19 cellular contexts compared by ENCODE assay signal in the genomic region with DNA sequence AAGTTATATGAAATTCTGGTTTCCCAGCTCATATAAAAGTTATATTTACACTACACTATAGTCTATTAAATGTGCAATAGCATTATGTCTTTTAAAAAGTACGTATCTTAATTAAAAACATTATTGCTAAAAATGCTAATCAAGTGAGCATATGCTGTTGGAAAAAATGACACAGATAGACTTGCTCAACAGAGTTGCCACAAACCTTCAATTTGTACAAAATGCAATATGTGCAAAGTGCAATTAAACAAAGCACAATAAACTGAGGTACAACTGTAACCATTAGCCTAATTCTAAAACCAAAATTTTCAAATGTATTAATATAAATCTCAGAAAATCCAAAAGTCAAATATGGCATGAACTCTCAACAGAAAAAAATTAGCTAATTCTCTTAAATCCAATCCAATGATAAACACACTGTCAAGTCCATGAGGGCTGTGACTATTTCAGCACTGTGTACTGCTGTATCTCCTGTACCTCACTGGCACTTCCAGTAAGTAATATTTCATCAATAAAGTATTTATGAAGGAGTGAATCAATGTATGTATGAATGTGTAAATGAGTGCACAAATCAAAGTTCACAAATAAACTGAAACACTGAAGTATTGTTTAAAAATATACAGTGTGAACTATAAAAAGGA.
"Had no signal": no experiment of that assay in that cellular context is flagged by ENCODE, and none has a peak within 500 bp of the region (broad histone marks: within the 10 kb centered on the region; RNA-seq: fewer than 3 reads in every experiment).

No MANE protein-coding gene starts in this region.

- H3K4me3 Mint-ChIP-seq: activated CD4-positive, alpha-beta T cell treated with anti-CD3 and anti-CD28 coated beads, Interleukin-2, amount 10 ng/mL, durations not matched to agents 7 days and 5 days; activated CD8-positive, alpha-beta memory T cell treated with anti-CD3 and anti-CD28 coated beads, Interleukin-2, amount 10 ng/mL, durations not matched to agents 7 days and 5 days; activated CD8-positive, alpha-beta T cell treated with anti-CD3 and anti-CD28 coated beads for 36 hours; activated naive CD4-positive, alpha-beta T cell treated with anti-CD3 and anti-CD28 coated beads, Interleukin-2, amount 50 U/mL, for 24 hours; activated T-helper 1 cell treated with anti-CD3 and anti-CD28 coated beads, Interleukin-12 subunit alpha, Interleukin-12 subunit beta, Interleukin-2, Interleukin-4 antibody, amounts not matched to agents 30 ng/mL and 10 ng/mL and 1 ng/mL, durations not matched to agents 14 hours and 24 hours and 36 hours; mesothelial cell of epicardium; nephron; stimulated activated naive CD8-positive, alpha-beta T cell treated with anti-CD3 and anti-CD28 coated beads, Interleukin-15, amount 100 ng/mL, for 72 hours; T-helper 17 cell had no signal

- H3K4me1 ChIP-seq: body of pancreas, pancreas had no signal

- H3K27ac ChIP-seq: body of pancreas, foreskin keratinocyte, pancreas, tibial artery had no signal

- H3K27me3 Mint-ChIP-seq: activated CD4-positive, alpha-beta T cell treated with anti-CD3 and anti-CD28 coated beads, Interleukin-2, amount 10 ng/mL, durations not matched to agents 7 days and 5 days; activated CD8-positive, alpha-beta memory T cell treated with anti-CD3 and anti-CD28 coated beads, Interleukin-2, amount 10 ng/mL, durations not matched to agents 7 days and 5 days; activated CD8-positive, alpha-beta T cell treated with anti-CD3 and anti-CD28 coated beads for 36 hours; activated naive CD4-positive, alpha-beta T cell treated with anti-CD3 and anti-CD28 coated beads, Interleukin-2, amount 50 U/mL, for 24 hours; stimulated activated naive CD8-positive, alpha-beta T cell treated with anti-CD3 and anti-CD28 coated beads, Interleukin-15, amount 100 ng/mL, for 72 hours; T-helper 17 cell had no signal

- H3K9me3 ChIP-seq: body of pancreas, pancreas, tibial artery had no signal

- FAIRE-seq: endometrium, pancreas had no signal

- H3K4me3 ChIP-seq: body of pancreas, left lung, pancreas, tibial artery had no signal

- H3K36me3 ChIP-seq: left lung, pancreas, tibial artery had no signal

- ATAC-seq: activated CD8-positive, alpha-beta memory T cell treated with anti-CD3 and anti-CD28 coated beads, Interleukin-2, amount 10 ng/mL, durations not matched to agents 7 days and 5 days; body of pancreas; left lung; right cardiac atrium; T-helper 17 cell had no signal

- H3K27ac Mint-ChIP-seq: activated CD4-positive, alpha-beta T cell treated with anti-CD3 and anti-CD28 coated beads, Interleukin-2, amount 10 ng/mL, durations not matched to agents 7 days and 5 days; activated CD8-positive, alpha-beta memory T cell treated with anti-CD3 and anti-CD28 coated beads, Interleukin-2, amount 10 ng/mL, durations not matched to agents 7 days and 5 days; activated CD8-positive, alpha-beta T cell treated with anti-CD3 and anti-CD28 coated beads for 36 hours; activated T-helper 1 cell treated with anti-CD3 and anti-CD28 coated beads, Interleukin-12 subunit alpha, Interleukin-12 subunit beta, Interleukin-2, Interleukin-4 antibody, amounts not matched to agents 30 ng/mL and 10 ng/mL and 1 ng/mL, durations not matched to agents 14 hours and 24 hours and 36 hours; nephron; stimulated activated naive CD8-positive, alpha-beta T cell treated with anti-CD3 and anti-CD28 coated beads, Interleukin-15, amount 100 ng/mL, for 72 hours had no signal

- H3K27me3 ChIP-seq: body of pancreas, foreskin keratinocyte, left lung, pancreas, tibial artery had no signal

- DNase-seq: activated CD4-positive, alpha-beta T cell treated with anti-CD3 and anti-CD28 coated beads, Interleukin-2, amount 10 ng/mL, durations not matched to agents 7 days and 5 days; activated CD8-positive, alpha-beta memory T cell treated with anti-CD3 and anti-CD28 coated beads, Interleukin-2, amount 10 ng/mL, durations not matched to agents 7 days and 5 days; activated CD8-positive, alpha-beta T cell treated with anti-CD3 and anti-CD28 coated beads for 36 hours; activated gamma-delta T cell; anterior cingulate cortex; body of pancreas; left lung; pancreas; right cardiac atrium; stimulated activated CD4-positive, alpha-beta T cell treated with anti-CD3 and anti-CD28 coated beads, Interleukin-1b, Interleukin-23, amount 100 ng/mL, for 48 hours; stimulated activated naive CD8-positive, alpha-beta T cell treated with anti-CD3 and anti-CD28 coated beads, Interleukin-15, amount 100 ng/mL, for 72 hours; T-helper 17 cell; tibial artery had no signal

- H3K9me3 Mint-ChIP-seq: activated CD8-positive, alpha-beta T cell treated with anti-CD3 and anti-CD28 coated beads for 36 hours; activated naive CD4-positive, alpha-beta T cell treated with anti-CD3 and anti-CD28 coated beads, Interleukin-2, amount 50 U/mL, for 24 hours; activated T-helper 1 cell treated with anti-CD3 and anti-CD28 coated beads, Interleukin-12 subunit alpha, Interleukin-12 subunit beta, Interleukin-2, Interleukin-4 antibody, amounts not matched to agents 30 ng/mL and 10 ng/mL and 1 ng/mL, durations not matched to agents 14 hours and 24 hours and 36 hours; mesothelial cell of epicardium; nephron; stimulated activated naive CD8-positive, alpha-beta T cell treated with anti-CD3 and anti-CD28 coated beads, Interleukin-15, amount 100 ng/mL, for 72 hours had no signal
